In the genomic region with DNA sequence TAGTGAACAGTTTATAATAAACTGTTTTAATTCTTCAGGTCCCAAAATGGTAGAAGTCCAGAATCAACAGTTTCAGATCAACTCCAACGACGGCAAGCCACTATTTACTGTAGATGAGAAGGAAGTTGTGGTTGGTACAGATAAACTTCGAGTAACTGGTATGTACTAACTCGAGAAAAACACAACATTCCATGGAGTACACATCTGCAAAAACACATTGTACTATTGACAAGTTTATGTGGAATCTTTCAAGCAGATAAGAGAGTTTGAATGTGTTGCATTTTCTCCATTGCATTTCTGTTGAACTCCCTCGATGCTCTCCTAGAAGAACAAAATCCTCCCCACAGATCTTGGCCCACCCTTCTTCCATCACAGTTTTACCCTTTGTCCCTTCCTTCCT, we compare ENCODE assay signal across 21 cellular contexts.
"Had no signal": no experiment of that assay in that cellular context is flagged by ENCODE, and none has a peak within 500 bp of the region (broad histone marks: within the 10 kb centered on the region; RNA-seq: fewer than 3 reads in every experiment).

No MANE protein-coding gene starts in this region.

- H3K36me3 Mint-ChIP-seq: immature natural killer cell, natural killer cell had no signal

- DNase-seq: dermis blood vessel endothelial cell; effector memory CD4-positive, alpha-beta T cell; hypothalamus; immature natural killer cell; left ventricle myocardium superior; lower lobe of right lung; natural killer cell; occipital lobe; pancreas; stimulated activated CD4-positive, alpha-beta T cell treated with anti-CD3 and anti-CD28 coated beads, Interleukin-12 subunit alpha, Interleukin-12 subunit beta, amount 100 ng/mL, for 4 hours; stimulated activated CD4-positive, alpha-beta T cell treated with anti-CD3 and anti-CD28 coated beads, Interleukin-1b, Interleukin-23, amount 100 ng/mL, for 48 hours; stimulated activated CD4-positive, alpha-beta T cell treated with anti-CD3 and anti-CD28 coated beads, Interleukin-4, amount 100 ng/mL, for 1 hour; stimulated activated CD8-positive, alpha-beta memory T cell treated with anti-CD3 and anti-CD28 coated beads, Interleukin-4, amount 100 ng/mL, for 48 hours; stimulated activated naive CD4-positive, alpha-beta T cell treated with Interleukin-2 at 50 U/mL for 16 hours; stomach; thyroid gland; trophoblast cell had no signal

- H3K27me3 ChIP-seq: esophagus muscularis mucosa, pancreas, stomach, thyroid gland, vagina had no signal

- H3K36me3 ChIP-seq: lower lobe of right lung, pancreas, stomach, thyroid gland, vagina had no signal

- H3K4me3 Mint-ChIP-seq: immature natural killer cell, natural killer cell had no signal

- H3K4me2 ChIP-seq: smooth muscle cell had no signal

- H3K4me1 ChIP-seq: esophagus muscularis mucosa, lower lobe of right lung, pancreas, stomach, thyroid gland, vagina had no signal

- H3K4me3 ChIP-seq: esophagus muscularis mucosa, lower lobe of right lung, pancreas, smooth muscle cell, stomach, thyroid gland, vagina had no signal

- H3K9me3 ChIP-seq: esophagus muscularis mucosa, lower lobe of right lung, pancreas, stomach, thyroid gland, vagina had no signal

- H3K9me3 Mint-ChIP-seq: immature natural killer cell had no signal

- ATAC-seq: left ventricle myocardium superior, lower lobe of right lung, natural killer cell, pancreas, sciatic nerve had no signal

- H3K27ac ChIP-seq: esophagus muscularis mucosa, lower lobe of right lung, pancreas, stomach, thyroid gland, vagina had no signal

- H3K27ac Mint-ChIP-seq: immature natural killer cell, natural killer cell had no signal

- H3K4me1 Mint-ChIP-seq: immature natural killer cell, natural killer cell had no signal
